Comparison of ENCODE assay signal across 1 cellular context in genomic region chr19:8148410-8149231, GRCh38.
A peak's percentile ranks its signal among the peaks of the same experiment; 100 is the strongest.
TF ChIP-seq lines count a peak whose summit lies in the region.

No MANE protein-coding gene starts in this region.

TF ChIP-seq in K562, 482 proteins besides CTCF, POLR2A, EP300 and RAD21 (continued from another document):
- TF ChIP-seq THAP12 (CRISPR knock-in tag; IDR thresholded peaks at IDR 0.05) (no peak), ZNF589 (CRISPR knock-in tag; IDR thresholded peaks at IDR 0.05; ENCODE audit: low read depth) (no peak), MEIS2 (IDR thresholded peaks at IDR 0.05; ENCODE audit: partially characterized antibody) (no peak), ESRRA (IDR thresholded peaks at IDR 0.05; ENCODE audit: borderline replicate concordance, low read depth) (0 out of 2 replicates have a peak, but pooled peaks have one; percentile 11)
